In the genomic region with DNA sequence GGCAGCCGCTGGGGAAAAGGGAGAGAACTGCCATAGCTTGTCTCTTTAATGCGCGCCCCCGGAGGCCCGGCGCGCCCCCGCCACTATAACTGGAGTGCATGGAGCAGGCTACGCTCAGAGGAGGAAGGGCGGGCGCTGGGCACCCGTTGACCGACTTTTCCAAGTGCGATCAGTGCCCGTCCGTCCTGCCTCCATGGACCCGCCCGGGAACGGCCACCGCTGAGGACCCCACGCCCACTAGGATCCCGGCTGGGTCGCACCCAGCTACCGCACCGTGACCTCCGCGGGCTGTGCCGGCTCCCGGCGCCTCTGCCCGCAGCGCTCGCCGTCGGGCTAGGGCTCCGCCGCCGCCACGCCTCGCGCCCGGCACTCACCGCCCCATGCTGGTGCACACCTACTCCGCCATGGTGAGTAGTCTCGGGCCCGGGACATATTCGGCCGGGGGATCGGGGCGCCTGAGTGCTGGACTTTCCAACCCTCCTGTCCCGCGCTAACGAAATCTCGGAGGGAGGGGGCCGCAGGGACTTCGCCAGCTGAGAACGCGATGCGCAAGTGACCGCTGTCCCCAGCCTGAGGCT, we compare ENCODE assay signal across 8 cellular contexts. TPM values are rescaled to one million over a fixed set of nuclear protein-coding genes. Genes with fewer than 3 reads are reported as not detected.
DNase-seq lines count a peak whose midpoint lies in the region; ATAC-seq and TF ChIP-seq lines count a peak whose summit lies in the region.

Gene TFAP2E (plus strand): TSS at position 117 of the 578 bp plus-strand sequence. CDS start 264 bp downstream, at position 381.

- no peaks in the 10 kb centered on the region for H3K36me3 Mint-ChIP-seq in chondrocyte (ENCODE audit: low read depth)

- peak within 1 kb of the TSS; percentile 71 for H3K4me3 Mint-ChIP-seq in chondrocyte (ENCODE audit: unreplicated experiment)

- ATAC-seq in HG02588 (IDR thresholded peaks at IDR 0.05; ENCODE audit: unreplicated experiment), result no peak

- peaks cover 18% of the 10 kb centered on the region for H3K4me1 Mint-ChIP-seq in chondrocyte (ENCODE audit: low read depth)

- DNase-seq in BE2C, result peak; percentile 31
- DNase-seq in NCI-H1092 treated with DMSO at 0.1 percent for 48 hours (lab: John Stamatoyannopoulos, UW), result peak; percentile 45
- DNase-seq in chondrocyte (ENCODE audit: low spot score), result no peak
- DNase-seq in islet precursor cell, result peak; percentile 75
- no peak for DNase-seq in GDM1 (lab: John Stamatoyannopoulos, UW)
- DNase-seq in GOT3 (lab: John Stamatoyannopoulos, UW), result no peak

- H3K27ac Mint-ChIP-seq in chondrocyte (ENCODE audit: unreplicated experiment), result no peak within 1 kb of the TSS

- no peaks in the 10 kb centered on the region for H3K9me3 Mint-ChIP-seq in chondrocyte (ENCODE audit: low read depth)

- H3K27me3 ChIP-seq in BE2C (no peaks in the 10 kb centered on the region), stomach smooth muscle (ENCODE audit: control insufficient read depth in 1 of 2, insufficient read depth in 2 of 2, low read length in 2 of 2) (peaks cover 63 to 72% of the 10 kb centered on the region in 2 donors)

- H3K4me3 ChIP-seq in BE2C (ENCODE audit: low read depth, low read length) (peak within 1 kb of the TSS; percentile 34), stomach smooth muscle (ENCODE audit: low read length in 2 of 2) (peak within 1 kb of the TSS; percentile 12 to 64)

- H3K9ac ChIP-seq in stomach smooth muscle (ENCODE audit: low read length in 2 of 2), result no peak within 1 kb of the TSS

- H3K36me3 ChIP-seq in BE2C (no peaks in the 10 kb centered on the region), stomach smooth muscle (ENCODE audit: control insufficient read depth in 2 of 2, insufficient read depth in 2 of 2, low read length in 2 of 2) (peaks cover 0 to 2% of the 10 kb centered on the region in 2 donors)

- TF ChIP-seq CTCF in BE2C (IDR thresholded peaks at IDR 0.05; ENCODE audit: low read depth, low read length) (no peak), chondrocyte (IDR thresholded peaks at IDR 0.05) (no peak)

- H3K27me3 Mint-ChIP-seq in chondrocyte (ENCODE audit: low read depth), result peaks cover 29% of the 10 kb centered on the region

- no peak within 1 kb of the TSS for H3K27ac ChIP-seq in stomach smooth muscle (ENCODE audit: low read length)

- H3K4me1 ChIP-seq in BE2C, result no peaks in the 10 kb centered on the region
- H3K4me1 ChIP-seq in stomach smooth muscle (ENCODE audit: control insufficient read depth, insufficient read depth, low read length), result peaks cover 28% of the 10 kb centered on the region

- H3K9me3 ChIP-seq in BE2C (no peaks in the 10 kb centered on the region), stomach smooth muscle (ENCODE audit: control insufficient read depth in 2 of 2, low read length in 2 of 2) (no peaks in the 10 kb centered on the region)

RNA-seq across cellular contexts. Expression of gene TFAP2E, which starts in this region (rescaled TPM):
- 0.32 TPM for polyA plus RNA-seq in BE2C (2012; ENCODE audit: insufficient read depth, insufficient read length, low read depth)
- total RNA-seq in chondrocyte, result 0.92 to 1.4 TPM (median 0.97 TPM) in 3 replicates

Comparison
In these comparisons a context has a peak if more than half of its experiments do, and no peak if none do; other contexts are left out.
1. DNase-seq: peak in BE2C (single experiment), NCI-H1092 treated with DMSO at 0.1 percent for 48 hours (single experiment) and islet precursor cell (single experiment); none in chondrocyte (single experiment), GDM1 (single experiment) and GOT3 (single experiment).